In the genomic region with DNA sequence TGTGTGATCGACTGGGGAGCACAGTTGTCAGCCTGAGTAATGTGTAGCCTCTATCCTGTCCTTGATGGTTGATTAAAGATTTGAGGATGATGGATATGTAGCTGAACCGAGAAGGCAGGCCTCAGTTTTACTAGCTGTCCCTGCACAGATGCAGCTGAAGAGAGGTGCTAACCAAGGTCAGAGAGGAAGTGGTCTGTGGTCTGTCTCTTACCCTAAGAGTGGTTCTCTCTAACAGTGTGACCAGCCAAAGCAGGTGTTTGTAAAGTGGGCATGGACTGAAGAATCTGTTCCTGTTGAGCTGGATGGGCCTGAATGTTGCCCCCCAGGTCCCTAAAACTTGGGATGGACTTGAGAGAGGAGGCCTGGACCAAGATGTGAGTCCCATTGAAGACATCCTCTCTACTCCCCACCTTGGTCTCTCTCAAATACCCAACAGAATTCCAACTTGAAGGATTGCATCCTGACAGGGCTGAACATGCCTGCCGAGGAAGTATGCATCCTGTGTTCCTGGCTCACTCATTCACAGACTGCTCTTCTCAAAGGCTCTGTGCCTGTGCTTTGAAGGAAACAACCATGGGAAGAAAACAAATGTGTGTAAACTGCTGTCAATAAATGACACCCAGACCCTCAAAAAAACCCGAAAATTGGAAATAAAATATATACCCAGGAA, we compare ENCODE assay signal across 10 cellular contexts.
DNase-seq lines count a peak whose midpoint lies in the region; ATAC-seq and TF ChIP-seq lines count a peak whose summit lies in the region.
"Had no signal": no experiment of that assay in that cellular context is flagged by ENCODE, and none has a peak within 500 bp of the region (broad histone marks: within the 10 kb centered on the region; RNA-seq: fewer than 3 reads in every experiment).

No MANE protein-coding gene starts in this region.

- H3K79me2 ChIP-seq in PC-3 (ENCODE audit: low read length): no peaks in the 10 kb centered on the region

- H3K27me3 ChIP-seq in A673 (replicated peaks; ENCODE audit: insufficient read depth, low read depth, low read length, poor library complexity) (no peaks in the 10 kb centered on the region), PC-3 (ENCODE audit: low read length) (no peaks in the 10 kb centered on the region)
- H3K27me3 ChIP-seq: BE2C had no signal

- H3K4me1 ChIP-seq in A673 (ENCODE audit: insufficient read depth, low read length, poor library complexity, severe bottlenecking) (no peaks in the 10 kb centered on the region), PC-3 (ENCODE audit: insufficient read depth, low read length) (no peaks in the 10 kb centered on the region)
- H3K4me1 ChIP-seq: BE2C had no signal

- CTCF ChIA-PET in A673 (lab: Charles Lee) (no interaction called here), PC-3 (lab: Charles Lee) (no interaction called here)

- H4K20me1 ChIP-seq in PC-3 (ENCODE audit: low read length): no peaks in the 10 kb centered on the region

- ATAC-seq in GM18511 (IDR thresholded peaks at IDR 0.05; ENCODE audit: unreplicated experiment): peak; percentile 96
- ATAC-seq in HG02981 (IDR thresholded peaks at IDR 0.05; ENCODE audit: unreplicated experiment): peak; percentile 97
- no peak for ATAC-seq in PC-3

- H3K9ac ChIP-seq in PC-3 (ENCODE audit: low read length): no peak overlapping the region

- BruUV-seq in A673 (replicated peaks; lab: Mats Ljungman, UMichigan): no TSS peak
- BruUV-seq in PC-3 (replicated peaks; lab: Mats Ljungman, UMichigan): no TSS peak

- DNase-seq in GM20000 (ENCODE audit: low spot score): peak; percentile 1
- peak; percentile 49 for DNase-seq in NAMALWA (ENCODE audit: low spot score)
- no peak for DNase-seq in NCI-H82 (lab: John Stamatoyannopoulos, UW)
- DNase-seq in NCI-H446 (lab: John Stamatoyannopoulos, UW): no peak
- DNase-seq in A673 (ENCODE audit: low spot score): no peak
- no peak for DNase-seq in PC-3
- DNase-seq: BE2C; stimulated activated CD4-positive, alpha-beta T cell treated with anti-CD3 and anti-CD28 coated beads, Interleukin-1b, Interleukin-23, amount 100 ng/mL, for 48 hours had no signal

- no peaks in the 10 kb centered on the region for H3K9me2 ChIP-seq in PC-3 (replicated peaks; ENCODE audit: low read length)

- H3K4me3 ChIP-seq in A673 (ENCODE audit: low read depth, low read length, poor library complexity, severe bottlenecking) (no peak overlapping the region), PC-3 (ENCODE audit: low read length) (no peak overlapping the region)

- no peaks in the 10 kb centered on the region for H3F3A ChIP-seq in PC-3 (ENCODE audit: low read length, unreplicated experiment)

- POLR2A ChIA-PET in A673 (lab: Charles Lee; ENCODE audit: low non-redundant PET) (no interaction called here), PC-3 (lab: Charles Lee; ENCODE audit: unreplicated experiment) (no interaction called here)

- H3K27ac ChIP-seq in A673 (ENCODE audit: low read depth, low read length, poor library complexity, severe bottlenecking): no peak overlapping the region
- H3K27ac ChIP-seq in PC-3 (ENCODE audit: low read length): no peak overlapping the region

- no peaks in the 10 kb centered on the region for H3K36me3 ChIP-seq in A673 (ENCODE audit: insufficient read depth, low read length, poor library complexity, severe bottlenecking)
- no peaks in the 10 kb centered on the region for H3K36me3 ChIP-seq in PC-3 (ENCODE audit: low read depth, low read length)

- no peak overlapping the region for H2AFZ ChIP-seq in PC-3 (ENCODE audit: low read length)

- TF ChIP-seq CTCF in GM20000 (IDR thresholded peaks at IDR 0.05; ENCODE audit: extremely low read depth, missing control alignments): no peak
- no peak for TF ChIP-seq CTCF in A673 (conservative IDR thresholded peaks at IDR 0.05; ENCODE audit: low read depth, low read length)
- no peak for TF ChIP-seq CTCF in PC-3 (conservative IDR thresholded peaks at IDR 0.05; ENCODE audit: low read depth, low read length)

- intact Hi-C loops in A673 (cut with micrococcal nuclease; ENCODE audit: unreplicated experiment) (no loop called here), PC-3 (cut with micrococcal nuclease) (no loop called here)

- no peak overlapping the region for H3K4me2 ChIP-seq in PC-3 (ENCODE audit: low read length)

- H3K9me3 ChIP-seq in A673 (ENCODE audit: low read depth, low read length, poor library complexity, severe bottlenecking) (no peaks in the 10 kb centered on the region), PC-3 (ENCODE audit: low read length) (no peaks in the 10 kb centered on the region)
- H3K9me3 ChIP-seq: BE2C had no signal

Comparison
In these comparisons a context has a peak if more than half of its experiments do, and no peak if none do; other contexts are left out.
1. DNase-seq: peak in GM20000 (single experiment) and NAMALWA (single experiment); none in NCI-H82 (single experiment), NCI-H446 (0 of 2), A673 (single experiment) and PC-3 (single experiment).